Comparison of ENCODE assay signal across 8 cellular contexts in genomic region chr1:179083533-179083932, GRCh38. TPM values are rescaled to one million over a fixed set of nuclear protein-coding genes. Genes with fewer than 3 reads are reported as not detected.
DNase-seq lines count a peak whose midpoint lies in the region; ATAC-seq and TF ChIP-seq lines count a peak whose summit lies in the region.

No MANE protein-coding gene starts in this region.

- peak overlapping the region; percentile 76 for H3K27ac Mint-ChIP-seq in activated CD8-positive, alpha-beta memory T cell treated with anti-CD3 and anti-CD28 coated beads, Interleukin-2, amount 10 ng/mL, durations not matched to agents 7 days and 5 days
- no peak overlapping the region for H3K27ac Mint-ChIP-seq in activated naive CD8-positive, alpha-beta T cell

- H3K27ac ChIP-seq in psoas muscle = no peak overlapping the region

- H3K36me3 ChIP-seq in psoas muscle (ENCODE audit: insufficient read depth in 1 of 2, low read depth in 1 of 2) = peaks cover 0 to 42% of the 10 kb centered on the region in 2 donors

- peaks cover 37% of the 10 kb centered on the region for H3K4me1 Mint-ChIP-seq in activated CD8-positive, alpha-beta memory T cell treated with anti-CD3 and anti-CD28 coated beads, Interleukin-2, amount 10 ng/mL, durations not matched to agents 7 days and 5 days
- peaks cover 25% of the 10 kb centered on the region for H3K4me1 Mint-ChIP-seq in activated naive CD8-positive, alpha-beta T cell (ENCODE audit: low read depth)

- 62 to 88% (median 65%) methylated on average over 7 to 8 of the region's 8 CpGs for WGBS in psoas muscle, 3 donors

- H3K9me3 Mint-ChIP-seq in activated CD8-positive, alpha-beta memory T cell treated with anti-CD3 and anti-CD28 coated beads, Interleukin-2, amount 10 ng/mL, durations not matched to agents 7 days and 5 days (ENCODE audit: low read depth) = no peaks in the 10 kb centered on the region
- H3K9me3 Mint-ChIP-seq in activated naive CD8-positive, alpha-beta T cell (ENCODE audit: low read depth) = no peaks in the 10 kb centered on the region

- H3K4me1 ChIP-seq in psoas muscle = peaks cover 20% of the 10 kb centered on the region

- no peak for ATAC-seq in activated CD8-positive, alpha-beta memory T cell treated with anti-CD3 and anti-CD28 coated beads, Interleukin-2, amount 10 ng/mL, durations not matched to agents 7 days and 5 days
- ATAC-seq in HG03354 (IDR thresholded peaks at IDR 0.05; ENCODE audit: poor library complexity, severe bottlenecking, unreplicated experiment) (peak; percentile 20), psoas muscle (no peak)

- CTCF ChIA-PET in activated CD8-positive, alpha-beta memory T cell treated with anti-CD3 and anti-CD28 coated beads, Interleukin-2, amount 10 ng/mL, durations not matched to agents 7 days and 5 days (lab: Charles Lee) = interaction anchor here (0.6 to 6.1 kb wide), 3 partner anchors 286 to 895 kb away, joined by 3 to 52 read pairs (median 3); no protein-coding TSS in a partner anchor

- no peak for TF ChIP-seq CTCF in psoas muscle (IDR thresholded peaks at IDR 0.05)

- H3K27me3 Mint-ChIP-seq in activated CD8-positive, alpha-beta memory T cell treated with anti-CD3 and anti-CD28 coated beads, Interleukin-2, amount 10 ng/mL, durations not matched to agents 7 days and 5 days = no peaks in the 10 kb centered on the region
- no peaks in the 10 kb centered on the region for H3K27me3 Mint-ChIP-seq in activated naive CD8-positive, alpha-beta T cell

- intact Hi-C loops in psoas muscle (cut with DNase I) = no loop called here

- H3K27me3 ChIP-seq in psoas muscle (ENCODE audit: insufficient read depth in 3 of 3, low read length in 2 of 3) = no peaks in the 10 kb centered on the region

- DNase-seq in activated CD8-positive, alpha-beta memory T cell treated with anti-CD3 and anti-CD28 coated beads, Interleukin-2, amount 10 ng/mL, durations not matched to agents 7 days and 5 days = no peak
- DNase-seq in activated CD8-positive, alpha-beta memory T cell treated with anti-CD3 and anti-CD28 coated beads, Interleukin-2, amount 50 U/mL, for 48 hours = no peak
- DNase-seq in psoas muscle (no peak), SK-N-DZ (ENCODE audit: low spot score) (no peak), NCI-H1092 treated with DMSO at 0.1 percent for 48 hours (lab: John Stamatoyannopoulos, UW) (no peak), COLO829 (ENCODE audit: low spot score) (no peak)

- H3K9me3 ChIP-seq in psoas muscle = no peaks in the 10 kb centered on the region

- peaks cover 14% of the 10 kb centered on the region for H3K36me3 Mint-ChIP-seq in activated CD8-positive, alpha-beta memory T cell treated with anti-CD3 and anti-CD28 coated beads, Interleukin-2, amount 10 ng/mL, durations not matched to agents 7 days and 5 days
- H3K36me3 Mint-ChIP-seq in activated naive CD8-positive, alpha-beta T cell = no peaks in the 10 kb centered on the region

- peak overlapping the region; percentile 93 for H3K4me3 ChIP-seq in psoas muscle

- peak overlapping the region; percentile 99 for H3K4me3 Mint-ChIP-seq in activated CD8-positive, alpha-beta memory T cell treated with anti-CD3 and anti-CD28 coated beads, Interleukin-2, amount 10 ng/mL, durations not matched to agents 7 days and 5 days
- peak overlapping the region; percentile 95 for H3K4me3 Mint-ChIP-seq in activated naive CD8-positive, alpha-beta T cell

RNA-seq across cellular contexts. Expression of gene TOR3A, which starts 1.7 kb away (rescaled TPM):
- 10 to 100 TPM; 52.4 to 56.1 TPM for total RNA-seq in activated CD8-positive, alpha-beta memory T cell treated with anti-CD3 and anti-CD28 coated beads, Interleukin-2, amount 10 ng/mL, durations not matched to agents 7 days and 5 days
- total RNA-seq in psoas muscle = 10 to 100 TPM; 16.5 to 36.0 (median 24.9) TPM
- 10 to 100 TPM; 13.5 to 23.4 (median 16.2) TPM for polyA plus RNA-seq in psoas muscle
- polyA plus RNA-seq in SK-N-DZ (2014; cell fraction: cytosol; rRNA removed) = 14.9 and 28.1 TPM in 2 replicates
- polyA plus RNA-seq in SK-N-DZ (2014; cell fraction: nucleus; rRNA removed) = 10.4 and 27.1 TPM in 2 replicates

RNA-seq across cellular contexts. Expression of gene FAM20B, which starts 57.8 kb away (rescaled TPM):
- total RNA-seq in activated CD8-positive, alpha-beta memory T cell treated with anti-CD3 and anti-CD28 coated beads, Interleukin-2, amount 10 ng/mL, durations not matched to agents 7 days and 5 days = 10 to 100 TPM; 23.8 to 30.7 TPM
- 10 to 100 TPM; 33.4 to 55.2 (median 43.3) TPM for total RNA-seq in psoas muscle
- 10 to 100 TPM; 22.5 to 52.6 (median 48.8) TPM for polyA plus RNA-seq in psoas muscle
- 23.2 TPM in 2 replicates for polyA plus RNA-seq in SK-N-DZ (2014; cell fraction: cytosol; rRNA removed)
- polyA plus RNA-seq in SK-N-DZ (2014; cell fraction: nucleus; rRNA removed) = 11.1 and 11.3 TPM in 2 replicates
